Comparison of ENCODE assay signal across 24 cellular contexts in genomic region chr1:44929556-44929955, GRCh38.
"Had no signal": no experiment of that assay in that cellular context is flagged by ENCODE, and none has a peak within 500 bp of the region (broad histone marks: within the 10 kb centered on the region; RNA-seq: fewer than 3 reads in every experiment).

No MANE protein-coding gene starts in this region.

- H3K4me1 Mint-ChIP-seq: neural crest cell; stimulated activated naive B cell treated with anti-CD40 and anti-IgM and Interleukin-4, amounts not matched to agents 10 μg/mL and 1 μg/mL and 100 μg/mL, for 72 hours; stimulated activated naive CD8-positive, alpha-beta T cell treated with anti-CD3 and anti-CD28 coated beads, Interleukin-15, amount 100 ng/mL, for 72 hours had no signal

- H3K27me3 Mint-ChIP-seq: dendritic cell treated with granulocyte-macrophage colony-stimulating factor and Interleukin-4, amounts not matched to agents 40 ng/mL and 50 ng/mL, for 4 days; effector memory CD8-positive, alpha-beta T cell; naive thymus-derived CD8-positive, alpha-beta T cell; stimulated activated naive B cell treated with anti-CD40 and anti-IgM and Interleukin-4, amounts not matched to agents 10 μg/mL and 1 μg/mL and 100 μg/mL, for 72 hours; stimulated activated naive CD8-positive, alpha-beta T cell treated with anti-CD3 and anti-CD28 coated beads, Interleukin-15, amount 100 ng/mL, for 72 hours had no signal

- ATAC-seq: effector memory CD8-positive, alpha-beta T cell; heart left ventricle; left colon; left ventricle myocardium superior; mucosa of descending colon; naive thymus-derived CD8-positive, alpha-beta T cell; psoas muscle; right lobe of liver; stimulated activated naive B cell treated with anti-CD40 and anti-IgM and Interleukin-4, amounts not matched to agents 10 μg/mL and 1 μg/mL and 100 μg/mL, for 72 hours; stimulated activated naive CD8-positive, alpha-beta T cell treated with anti-CD3 and anti-CD28 coated beads, Interleukin-15, amount 100 ng/mL, for 72 hours had no signal

- DNase-seq: effector memory CD8-positive, alpha-beta T cell; heart left ventricle; hippocampal formation; left colon; left ventricle myocardium superior; mucosa of descending colon; naive thymus-derived CD8-positive, alpha-beta T cell; psoas muscle; retina; right lobe of liver; spleen; stimulated activated CD4-positive, alpha-beta T cell treated with anti-CD3 and anti-CD28 coated beads, Interleukin-15, amount 100 ng/mL, for 24 hours; stimulated activated CD4-positive, alpha-beta T cell treated with anti-CD3 and anti-CD28 coated beads, Interleukin-1b, Interleukin-23, amount 100 ng/mL, for 48 hours; stimulated activated CD4-positive, alpha-beta T cell treated with anti-CD3 and anti-CD28 coated beads, Interleukin-4, amount 100 ng/mL, for 24 hours; stimulated activated naive B cell treated with anti-CD40 and anti-IgM and Interleukin-4, amounts not matched to agents 10 μg/mL and 1 μg/mL and 100 μg/mL, for 72 hours; stimulated activated naive CD8-positive, alpha-beta T cell treated with anti-CD3 and anti-CD28 coated beads, Interleukin-15, amount 100 ng/mL, for 72 hours; substantia nigra; transverse colon had no signal

- H3K4me1 ChIP-seq: psoas muscle, right lobe of liver, transverse colon had no signal

- H3K9me3 ChIP-seq: esophagus muscularis mucosa, mucosa of descending colon, right lobe of liver, thoracic aorta, transverse colon had no signal

- H3K27ac ChIP-seq: epithelial cell of prostate, esophagus muscularis mucosa, heart left ventricle, psoas muscle, right lobe of liver, spleen, thoracic aorta, transverse colon had no signal

- H3K36me3 ChIP-seq: thoracic aorta, transverse colon had no signal

- H3K9me3 Mint-ChIP-seq: dendritic cell treated with granulocyte-macrophage colony-stimulating factor and Interleukin-4, amounts not matched to agents 40 ng/mL and 50 ng/mL, for 4 days; effector memory CD8-positive, alpha-beta T cell; naive thymus-derived CD8-positive, alpha-beta T cell; neural crest cell; stimulated activated naive B cell treated with anti-CD40 and anti-IgM and Interleukin-4, amounts not matched to agents 10 μg/mL and 1 μg/mL and 100 μg/mL, for 72 hours; stimulated activated naive CD8-positive, alpha-beta T cell treated with anti-CD3 and anti-CD28 coated beads, Interleukin-15, amount 100 ng/mL, for 72 hours had no signal

- H3K27ac Mint-ChIP-seq: dendritic cell treated with granulocyte-macrophage colony-stimulating factor and Interleukin-4, amounts not matched to agents 40 ng/mL and 50 ng/mL, for 4 days; effector memory CD8-positive, alpha-beta T cell; naive thymus-derived CD8-positive, alpha-beta T cell; stimulated activated naive B cell treated with anti-CD40 and anti-IgM and Interleukin-4, amounts not matched to agents 10 μg/mL and 1 μg/mL and 100 μg/mL, for 72 hours; stimulated activated naive CD8-positive, alpha-beta T cell treated with anti-CD3 and anti-CD28 coated beads, Interleukin-15, amount 100 ng/mL, for 72 hours had no signal

- H3K4me3 ChIP-seq: esophagus muscularis mucosa, heart left ventricle, lung, mucosa of descending colon, psoas muscle, right lobe of liver, spleen, thoracic aorta, transverse colon had no signal

- H3K4me3 Mint-ChIP-seq: dendritic cell treated with granulocyte-macrophage colony-stimulating factor and Interleukin-4, amounts not matched to agents 40 ng/mL and 50 ng/mL, for 4 days; effector memory CD8-positive, alpha-beta T cell; naive thymus-derived CD8-positive, alpha-beta T cell; neural crest cell; stimulated activated naive B cell treated with anti-CD40 and anti-IgM and Interleukin-4, amounts not matched to agents 10 μg/mL and 1 μg/mL and 100 μg/mL, for 72 hours; stimulated activated naive CD8-positive, alpha-beta T cell treated with anti-CD3 and anti-CD28 coated beads, Interleukin-15, amount 100 ng/mL, for 72 hours had no signal
